17 cellular contexts compared by ENCODE assay signal in the genomic region with DNA sequence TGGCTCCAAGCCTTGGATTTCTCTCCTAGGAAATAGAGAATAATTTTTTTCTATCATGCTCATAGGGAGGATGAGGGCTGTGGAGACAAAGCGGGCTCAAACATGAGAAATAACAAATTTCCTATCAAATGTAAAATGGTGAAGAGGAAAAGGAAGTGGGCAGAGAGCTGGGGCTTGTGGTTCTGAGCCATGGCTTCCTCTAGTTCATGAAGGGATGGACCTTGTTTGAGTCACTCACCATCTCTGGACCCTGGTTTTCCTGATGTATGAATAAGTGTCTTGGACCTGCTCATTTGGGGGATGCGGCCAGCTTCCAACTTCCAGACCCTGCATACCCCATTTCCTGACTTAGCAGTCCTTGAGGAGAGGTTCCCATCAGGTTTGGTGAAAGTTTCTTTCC.
DNase-seq lines count a peak whose midpoint lies in the region; FAIRE-seq and TF ChIP-seq lines count a peak whose summit lies in the region.
"Had no signal": no experiment of that assay in that cellular context is flagged by ENCODE, and none has a peak within 500 bp of the region (broad histone marks: within the 10 kb centered on the region; RNA-seq: fewer than 3 reads in every experiment).

No MANE protein-coding gene starts in this region.

- no peaks in the 10 kb centered on the region for H3K79me2 ChIP-seq in osteoblast (ENCODE audit: insufficient read depth, low read length)

- DNase-seq in GDM1 (lab: John Stamatoyannopoulos, UW) (peak; percentile 61), MV-4-11 (lab: John Stamatoyannopoulos, UW) (peak; percentile 41), ecto neural progenitor cell (ENCODE audit: low spot score) (peak; percentile 25), osteoblast (ENCODE audit: insufficient read length, low spot score, missing footprints) (peak; percentile 64), GM19239 (ENCODE audit: insufficient read length, low spot score) (no peak), NCI-H2171 (lab: John Stamatoyannopoulos, UW) (no peak), kidney tubule cell (ENCODE audit: low spot score) (no peak)
- DNase-seq: DND-41, GM23248, Karpas-422, MG63, NCI-H1092 treated with DMSO at 0.1 percent for 48 hours, NCI-H146, NCI-H2029 treated with DMSO at 0.1 percent for 48 hours, NCI-H446 treated with DMSO at 0.1 percent for 48 hours had no signal

- FAIRE-seq in GM19239 (lab: Jason Lieb, UNC): no peak

- H3K4me2 ChIP-seq in osteoblast (ENCODE audit: insufficient read depth, low read length): no peak overlapping the region

- H3K27me3 ChIP-seq in osteoblast (ENCODE audit: insufficient read depth, low read length): no peaks in the 10 kb centered on the region
- H3K27me3 ChIP-seq: MG63, Peyer's patch had no signal

- H3K4me3 ChIP-seq in osteoblast (ENCODE audit: insufficient read depth, low read length): no peak overlapping the region
- H3K4me3 ChIP-seq: GM23248, HAP-1, MG63, Peyer's patch had no signal

- H3K9me3 ChIP-seq in osteoblast (ENCODE audit: low read depth, low read length): no peaks in the 10 kb centered on the region
- H3K9me3 ChIP-seq: HAP-1, MG63, Peyer's patch had no signal

- no peaks in the 10 kb centered on the region for H3K4me1 ChIP-seq in osteoblast (ENCODE audit: insufficient read depth, low read length)
- H3K4me1 ChIP-seq: HAP-1, Peyer's patch had no signal

- H2AFZ ChIP-seq in osteoblast (ENCODE audit: low read length): no peak overlapping the region
- H2AFZ ChIP-seq: GM23248 had no signal

- TF ChIP-seq CTCF in osteoblast (IDR thresholded peaks at IDR 0.05; ENCODE audit: extremely low read depth, low read depth, low read length): no peak

- H3K27ac ChIP-seq in osteoblast (ENCODE audit: low read depth, low read length): no peak overlapping the region
- H3K27ac ChIP-seq: GM23248, Peyer's patch had no signal

- no peaks in the 10 kb centered on the region for H4K20me1 ChIP-seq in osteoblast (ENCODE audit: insufficient read depth, low read length)

- H3K36me3 ChIP-seq in osteoblast (ENCODE audit: insufficient read depth, low read length): no peaks in the 10 kb centered on the region
- H3K36me3 ChIP-seq: HAP-1, MG63, Peyer's patch had no signal

Comparison
In these comparisons a context has a peak if more than half of its experiments do, and no peak if none do; other contexts are left out.
1. DNase-seq: peak in GDM1 (single experiment), MV-4-11 (single experiment), ecto neural progenitor cell (single experiment) and osteoblast (single experiment); none in GM19239 (single experiment), NCI-H2171 (single experiment) and kidney tubule cell (single experiment).